ENCODE assay signal across 20 cellular contexts in genomic region chr12:81255456-81255855, GRCh38.
DNase-seq lines count a peak whose midpoint lies in the region; ATAC-seq and TF ChIP-seq lines count a peak whose summit lies in the region.
"Had no signal": no experiment of that assay in that cellular context is flagged by ENCODE, and none has a peak within 500 bp of the region (broad histone marks: within the 10 kb centered on the region; RNA-seq: fewer than 3 reads in every experiment).

No MANE protein-coding gene starts in this region.

- H3K4me1 ChIP-seq in iPS-20b (ENCODE audit: insufficient read depth, low read length) (peaks cover 6% of the 10 kb centered on the region; the same call in 1 of the 2 replicates), Peyer's patch (no peaks in the 10 kb centered on the region)

- H3K9ac ChIP-seq in iPS-20b (ENCODE audit: low read depth, low read length) = peak overlapping the region; percentile 1; the same call in 1 of the 2 replicates

- H3K27ac Mint-ChIP-seq in progenitor cell of endocrine pancreas (peak overlapping the region; percentile 50), T-cell (no peak overlapping the region)
- H3K27ac Mint-ChIP-seq: CD8-positive, alpha-beta memory T cell had no signal

- H3K27ac ChIP-seq in C4-2B (peak overlapping the region; percentile 34; the same call in 1 of the 2 replicates), iPS-20b (ENCODE audit: low read length) (no peak overlapping the region), Peyer's patch (no peak overlapping the region)

- H3K4me1 Mint-ChIP-seq in progenitor cell of endocrine pancreas (ENCODE audit: low read depth) = peaks cover 6% of the 10 kb centered on the region
- no peaks in the 10 kb centered on the region for H3K4me1 Mint-ChIP-seq in T-cell
- H3K4me1 Mint-ChIP-seq: CD8-positive, alpha-beta memory T cell had no signal

- peak; percentile 31 for DNase-seq in NCI-H69 (lab: John Stamatoyannopoulos, UW)
- no peak for DNase-seq in progenitor cell of endocrine pancreas (ENCODE audit: low spot score, unreplicated experiment)
- DNase-seq in Peyer's patch = no peak
- no peak for DNase-seq in T-cell
- DNase-seq: 8988T; C1 segment of cervical spinal cord; Calu3; CD8-positive, alpha-beta memory T cell; DMS153; GDM1; MG63; NCI-H1417; NCI-H1694 treated with DMSO at 0.1 percent for 48 hours; NCI-H2081 treated with DMSO at 0.1 percent for 48 hours; NCI-H774 had no signal

- no peaks in the 10 kb centered on the region for H3K27me3 ChIP-seq in iPS-20b (ENCODE audit: insufficient read depth, low read length)
- no peaks in the 10 kb centered on the region for H3K27me3 ChIP-seq in Peyer's patch
- H3K27me3 ChIP-seq: MG63 had no signal

- no peak for TF ChIP-seq CTCF in C4-2B (conservative IDR thresholded peaks at IDR 0.05)
- no peak for TF ChIP-seq CTCF in progenitor cell of endocrine pancreas (IDR thresholded peaks at IDR 0.05; ENCODE audit: unreplicated experiment)
- no peak for TF ChIP-seq CTCF in Peyer's patch (IDR thresholded peaks at IDR 0.05)

- CTCF ChIA-PET in T-cell (lab: Charles Lee) = no interaction called here

- no peak for ATAC-seq in GM19351 (IDR thresholded peaks at IDR 0.05; ENCODE audit: unreplicated experiment)
- no peak for ATAC-seq in HG02973 (IDR thresholded peaks at IDR 0.05; ENCODE audit: unreplicated experiment)
- ATAC-seq in T-cell (replicated peaks in 1 of 4) = no peak
- ATAC-seq: Panc1 had no signal

- H3K36me3 ChIP-seq in iPS-20b (ENCODE audit: insufficient read depth, low read depth, low read length) (no peaks in the 10 kb centered on the region), Peyer's patch (no peaks in the 10 kb centered on the region)
- H3K36me3 ChIP-seq: MG63 had no signal

- H3K27me3 Mint-ChIP-seq in progenitor cell of endocrine pancreas = no peaks in the 10 kb centered on the region
- no peaks in the 10 kb centered on the region for H3K27me3 Mint-ChIP-seq in T-cell
- H3K27me3 Mint-ChIP-seq: CD8-positive, alpha-beta memory T cell had no signal

- no peaks in the 10 kb centered on the region for H3K9me3 ChIP-seq in iPS-20b (ENCODE audit: insufficient read depth, low read depth, low read length)
- H3K9me3 ChIP-seq in Peyer's patch = no peaks in the 10 kb centered on the region
- H3K9me3 ChIP-seq: MG63 had no signal

- H3K9me3 Mint-ChIP-seq in progenitor cell of endocrine pancreas (ENCODE audit: low read depth) (no peaks in the 10 kb centered on the region), T-cell (peaks cover 3 to 23% (median 5%) of the 10 kb centered on the region in 3 donors)

- POLR2A ChIA-PET in T-cell (lab: Charles Lee) = no interaction called here

- TF ChIP-seq POLR2A in Peyer's patch (IDR thresholded peaks at IDR 0.05) = no peak

- H3K36me3 Mint-ChIP-seq in progenitor cell of endocrine pancreas (ENCODE audit: insufficient read depth) (no peaks in the 10 kb centered on the region), T-cell (no peaks in the 10 kb centered on the region)
- H3K36me3 Mint-ChIP-seq: CD8-positive, alpha-beta memory T cell had no signal

- H3K4me3 ChIP-seq in iPS-20b (ENCODE audit: low read length) = no peak overlapping the region
- H3K4me3 ChIP-seq in Peyer's patch = no peak overlapping the region
- H3K4me3 ChIP-seq: MG63 had no signal

- H3K4me3 Mint-ChIP-seq in progenitor cell of endocrine pancreas (ENCODE audit: low read depth) (no peak overlapping the region), T-cell (no peak overlapping the region)
- H3K4me3 Mint-ChIP-seq: CD8-positive, alpha-beta memory T cell had no signal
